8 cellular contexts compared by ENCODE assay signal in the genomic region with DNA sequence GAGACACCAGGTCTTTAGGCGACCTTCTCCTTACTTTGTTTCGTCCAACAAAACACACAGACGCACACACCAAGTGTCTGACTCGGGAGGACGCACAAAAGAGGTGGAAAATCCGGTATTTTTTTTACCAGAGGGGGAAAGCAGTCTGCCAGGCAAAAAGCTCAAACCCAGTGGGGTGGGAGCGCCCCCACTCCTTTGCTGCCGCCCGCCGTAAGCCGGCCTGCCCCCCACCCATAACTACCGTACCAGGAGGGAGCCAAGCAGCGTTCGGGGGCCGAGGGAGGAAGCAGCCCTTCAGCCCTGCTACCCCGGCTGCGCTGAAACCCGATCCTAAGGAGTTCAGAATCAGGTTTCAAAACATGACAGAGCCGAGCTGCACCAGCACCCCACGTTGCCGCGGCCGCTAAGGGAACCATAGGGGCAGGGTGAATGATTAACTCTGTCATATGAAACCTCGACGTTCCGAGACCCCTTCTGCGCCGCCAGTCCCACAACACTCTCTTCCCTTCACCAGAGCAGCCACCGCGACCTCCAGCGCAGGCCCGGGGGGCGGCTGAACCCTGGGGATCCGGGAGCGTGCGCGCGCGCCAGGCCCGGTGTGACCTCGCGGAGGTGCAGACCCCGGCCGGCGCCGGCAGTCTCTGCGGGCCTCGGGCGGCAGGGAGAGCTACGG. TPM values are rescaled to one million over a fixed set of nuclear protein-coding genes. Genes with fewer than 3 reads are reported as not detected.
DNase-seq lines count a peak whose midpoint lies in the region; ATAC-seq and TF ChIP-seq lines count a peak whose summit lies in the region.

No MANE protein-coding gene starts in this region.

- TF ChIP-seq POLR2A in gastroesophageal sphincter (IDR thresholded peaks at IDR 0.05) = no peak

- peak overlapping the region; percentile 53 to 75 for H3K4me3 ChIP-seq in gastroesophageal sphincter

- intact Hi-C loops in posterior cingulate gyrus (cut with DNase I) = no loop called here

- TF ChIP-seq EP300 in gastroesophageal sphincter (IDR thresholded peaks at IDR 0.05) = no peak

- POLR2A ChIA-PET in HEK293T (lab: Yijun Ruan, JAX) = interaction anchor here (1.0 to 6.0 kb wide), 9 partner anchors 12 to 258 kb away, joined by 3 to 71 read pairs (median 5); a partner anchor contains a TSS

- no peaks in the 10 kb centered on the region for H3K36me3 ChIP-seq in gastroesophageal sphincter

- no peak overlapping the region for H3K27ac Mint-ChIP-seq in activated T-cell treated with anti-CD3 and anti-CD28 coated beads, Interleukin-2, amount 50 U/mL, for 72 hours

- no peaks in the 10 kb centered on the region for H3K9me3 Mint-ChIP-seq in activated T-cell treated with anti-CD3 and anti-CD28 coated beads, Interleukin-2, amount 50 U/mL, for 72 hours

- H3K36me3 Mint-ChIP-seq in activated T-cell treated with anti-CD3 and anti-CD28 coated beads, Interleukin-2, amount 50 U/mL, for 72 hours (ENCODE audit: insufficient read depth in 2 of 2) = peaks cover 0 to 3% of the 10 kb centered on the region in 2 donors

- peak; percentile 33 to 39 for ATAC-seq in activated T-cell treated with anti-CD3 and anti-CD28 coated beads, Interleukin-2, amount 50 U/mL, for 72 hours (replicated peaks in 1 of 2)
- no peak for ATAC-seq in gastroesophageal sphincter

- H3K27ac ChIP-seq in gastroesophageal sphincter = peak overlapping the region in 2 of 4 donors; percentile 79 to 80

- peaks cover 26% of the 10 kb centered on the region for H3K27me3 ChIP-seq in gastroesophageal sphincter

- H3K27me3 Mint-ChIP-seq in activated T-cell treated with anti-CD3 and anti-CD28 coated beads, Interleukin-2, amount 50 U/mL, for 72 hours (ENCODE audit: low read depth) = peaks cover 66% of the 10 kb centered on the region

- CTCF ChIA-PET in HEK293T (lab: Yijun Ruan, JAX) = interaction anchor here (0.7 to 1.0 kb wide), 2 partner anchors 70 to 76 kb away, joined by 3 read pairs; no protein-coding TSS in a partner anchor

- peak overlapping the region; percentile 87 to 91 for H3K4me3 Mint-ChIP-seq in activated T-cell treated with anti-CD3 and anti-CD28 coated beads, Interleukin-2, amount 50 U/mL, for 72 hours

- H3K4me1 ChIP-seq in gastroesophageal sphincter = peaks cover 0 to 37% (median 5%) of the 10 kb centered on the region in 3 donors

- no peaks in the 10 kb centered on the region for H3K9me3 ChIP-seq in gastroesophageal sphincter

- peaks cover 24% of the 10 kb centered on the region for H3K4me1 Mint-ChIP-seq in activated T-cell treated with anti-CD3 and anti-CD28 coated beads, Interleukin-2, amount 50 U/mL, for 72 hours (ENCODE audit: low read depth)

- WGBS in gastroesophageal sphincter (ENCODE audit: low coverage in 1 of 2), 2 donors = 2% methylated on average over 10 of the region's 50 CpGs; no CpG with 5 or more reads in 1 of the 2 donors

- TF ChIP-seq CTCF in gastroesophageal sphincter (IDR thresholded peaks at IDR 0.05) = no peak

- DNase-seq in DMS 273 (lab: John Stamatoyannopoulos, UW; ENCODE audit: unreplicated experiment) = peak; percentile 87
- peak; percentile 55 for DNase-seq in HEK293T (ENCODE audit: extremely low spot score)
- peak; percentile 69 to 88 for DNase-seq in NCI-H524 (lab: John Stamatoyannopoulos, UW)
- peak; percentile 30 to 38 for DNase-seq in activated T-cell treated with anti-CD3 and anti-CD28 coated beads, Interleukin-2, amount 50 U/mL, for 72 hours
- DNase-seq in posterior cingulate gyrus = peak in 6 of 10 donors; percentile 4 to 81 (median 42)
- DNase-seq in cerebellar nuclear complex (lab: John Stamatoyannopoulos, UW) = no peak
- no peak for DNase-seq in NCI-H226

TF ChIP-seq in HEK293T, 16 proteins besides CTCF, POLR2A, EP300 and RAD21:
- TF ChIP-seq CTBP1 (IDR thresholded peaks at IDR 0.05; ENCODE audit: borderline replicate concordance) = no peak
- TF ChIP-seq TARDBP (IDR thresholded peaks at IDR 0.05) = no peak
- no peak for TF ChIP-seq FOXK2 (IDR thresholded peaks at IDR 0.05)
- no peak for TF ChIP-seq NFRKB (IDR thresholded peaks at IDR 0.05)
- TF ChIP-seq L3MBTL2 (conservative IDR thresholded peaks at IDR 0.05) = no peak
- no peak for TF ChIP-seq SP1 (IDR thresholded peaks at IDR 0.05)
- TF ChIP-seq SUZ12 (IDR thresholded peaks at IDR 0.05) = no peak
- no peak for TF ChIP-seq HDGF (IDR thresholded peaks at IDR 0.05; ENCODE audit: borderline replicate concordance)
- TF ChIP-seq, protein P1, sequence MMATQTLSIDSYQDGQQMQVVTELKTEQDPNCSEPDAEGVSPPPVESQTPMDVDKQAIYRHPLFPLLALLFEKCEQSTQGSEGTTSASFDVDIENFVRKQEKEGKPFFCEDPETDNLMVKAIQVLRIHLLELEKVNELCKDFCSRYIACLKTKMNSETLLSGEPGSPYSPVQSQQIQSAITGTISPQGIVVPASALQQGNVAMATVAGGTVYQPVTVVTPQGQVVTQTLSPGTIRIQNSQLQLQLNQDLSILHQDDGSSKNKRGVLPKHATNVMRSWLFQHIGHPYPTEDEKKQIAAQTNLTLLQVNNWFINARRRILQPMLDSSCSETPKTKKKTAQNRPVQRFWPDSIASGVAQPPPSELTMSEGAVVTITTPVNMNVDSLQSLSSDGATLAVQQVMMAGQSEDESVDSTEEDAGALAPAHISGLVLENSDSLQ (IDR thresholded peaks at IDR 0.05) = no peak
- TF ChIP-seq LEF1 (IDR thresholded peaks at IDR 0.05; ENCODE audit: borderline replicate concordance) = no peak
- no peak for TF ChIP-seq ZNF384 (IDR thresholded peaks at IDR 0.05)
- no peak for TF ChIP-seq FOXM1 (IDR thresholded peaks at IDR 0.05; ENCODE audit: borderline replicate concordance)
- TF ChIP-seq FOXA1 (IDR thresholded peaks at IDR 0.05) = no peak
- TF ChIP-seq BHLHE40 (IDR thresholded peaks at IDR 0.05; ENCODE audit: borderline replicate concordance) = no peak
- no peak for TF ChIP-seq ARNT (IDR thresholded peaks at IDR 0.05)
- TF ChIP-seq ELF4 (IDR thresholded peaks at IDR 0.05) = no peak
TF ChIP-seq in HEK293T: peak in this region for 0.

RNA-seq across cellular contexts. Expression of a gene that starts 1.9 kb away (rescaled TPM):
- under 1 TPM; 0.17 to 0.19 TPM for total RNA-seq in activated T-cell treated with anti-CD3 and anti-CD28 coated beads, Interleukin-2, amount 50 U/mL, for 72 hours
- 1 to 10 TPM; 1.6 to 2.4 (median 2.1) TPM for total RNA-seq in gastroesophageal sphincter

RNA-seq across cellular contexts. Expression of a gene that starts 12.3 kb away (rescaled TPM):
- total RNA-seq in activated T-cell treated with anti-CD3 and anti-CD28 coated beads, Interleukin-2, amount 50 U/mL, for 72 hours = 10 to 100 TPM; 45.4 to 51.3 TPM
- 10 to 100 TPM; 30.4 to 46.0 (median 42.8) TPM for total RNA-seq in gastroesophageal sphincter

Comparison
In these comparisons a context has a peak if more than half of its experiments do, and no peak if none do; other contexts are left out.
1. DNase-seq: peak in DMS 273 (single experiment), HEK293T (single experiment), NCI-H524 (2 of 2), activated T-cell treated with anti-CD3 and anti-CD28 coated beads, Interleukin-2, amount 50 U/mL, for 72 hours (2 of 2) and posterior cingulate gyrus (6 of 10); none in cerebellar nuclear complex (0 of 2) and NCI-H226 (single experiment).